ENCODE assay signal across 1 cellular context in genomic region chr2:105320651-105321215, GRCh38.
TF ChIP-seq lines count a peak whose summit lies in the region.

No MANE protein-coding gene starts in this region.

TF ChIP-seq in HEK293, 187 proteins besides CTCF, POLR2A, EP300 and RAD21 (continued from another document):
- TF ChIP-seq, protein P1, sequence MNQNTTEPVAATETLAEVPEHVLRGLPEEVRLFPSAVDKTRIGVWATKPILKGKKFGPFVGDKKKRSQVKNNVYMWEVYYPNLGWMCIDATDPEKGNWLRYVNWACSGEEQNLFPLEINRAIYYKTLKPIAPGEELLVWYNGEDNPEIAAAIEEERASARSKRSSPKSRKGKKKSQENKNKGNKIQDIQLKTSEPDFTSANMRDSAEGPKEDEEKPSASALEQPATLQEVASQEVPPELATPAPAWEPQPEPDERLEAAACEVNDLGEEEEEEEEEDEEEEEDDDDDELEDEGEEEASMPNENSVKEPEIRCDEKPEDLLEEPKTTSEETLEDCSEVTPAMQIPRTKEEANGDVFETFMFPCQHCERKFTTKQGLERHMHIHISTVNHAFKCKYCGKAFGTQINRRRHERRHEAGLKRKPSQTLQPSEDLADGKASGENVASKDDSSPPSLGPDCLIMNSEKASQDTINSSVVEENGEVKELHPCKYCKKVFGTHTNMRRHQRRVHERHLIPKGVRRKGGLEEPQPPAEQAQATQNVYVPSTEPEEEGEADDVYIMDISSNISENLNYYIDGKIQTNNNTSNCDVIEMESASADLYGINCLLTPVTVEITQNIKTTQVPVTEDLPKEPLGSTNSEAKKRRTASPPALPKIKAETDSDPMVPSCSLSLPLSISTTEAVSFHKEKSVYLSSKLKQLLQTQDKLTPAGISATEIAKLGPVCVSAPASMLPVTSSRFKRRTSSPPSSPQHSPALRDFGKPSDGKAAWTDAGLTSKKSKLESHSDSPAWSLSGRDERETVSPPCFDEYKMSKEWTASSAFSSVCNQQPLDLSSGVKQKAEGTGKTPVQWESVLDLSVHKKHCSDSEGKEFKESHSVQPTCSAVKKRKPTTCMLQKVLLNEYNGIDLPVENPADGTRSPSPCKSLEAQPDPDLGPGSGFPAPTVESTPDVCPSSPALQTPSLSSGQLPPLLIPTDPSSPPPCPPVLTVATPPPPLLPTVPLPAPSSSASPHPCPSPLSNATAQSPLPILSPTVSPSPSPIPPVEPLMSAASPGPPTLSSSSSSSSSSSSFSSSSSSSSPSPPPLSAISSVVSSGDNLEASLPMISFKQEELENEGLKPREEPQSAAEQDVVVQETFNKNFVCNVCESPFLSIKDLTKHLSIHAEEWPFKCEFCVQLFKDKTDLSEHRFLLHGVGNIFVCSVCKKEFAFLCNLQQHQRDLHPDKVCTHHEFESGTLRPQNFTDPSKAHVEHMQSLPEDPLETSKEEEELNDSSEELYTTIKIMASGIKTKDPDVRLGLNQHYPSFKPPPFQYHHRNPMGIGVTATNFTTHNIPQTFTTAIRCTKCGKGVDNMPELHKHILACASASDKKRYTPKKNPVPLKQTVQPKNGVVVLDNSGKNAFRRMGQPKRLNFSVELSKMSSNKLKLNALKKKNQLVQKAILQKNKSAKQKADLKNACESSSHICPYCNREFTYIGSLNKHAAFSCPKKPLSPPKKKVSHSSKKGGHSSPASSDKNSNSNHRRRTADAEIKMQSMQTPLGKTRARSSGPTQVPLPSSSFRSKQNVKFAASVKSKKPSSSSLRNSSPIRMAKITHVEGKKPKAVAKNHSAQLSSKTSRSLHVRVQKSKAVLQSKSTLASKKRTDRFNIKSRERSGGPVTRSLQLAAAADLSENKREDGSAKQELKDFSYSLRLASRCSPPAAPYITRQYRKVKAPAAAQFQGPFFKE (tag by site-specific recombination; IDR thresholded peaks at IDR 0.05; ENCODE audit: borderline replicate concordance), result no peak
- peak; percentile 51 for TF ChIP-seq PRDM10 (tag by site-specific recombination; IDR thresholded peaks at IDR 0.05)
